ENCODE assay signal across 10 cellular contexts in the genomic region with DNA sequence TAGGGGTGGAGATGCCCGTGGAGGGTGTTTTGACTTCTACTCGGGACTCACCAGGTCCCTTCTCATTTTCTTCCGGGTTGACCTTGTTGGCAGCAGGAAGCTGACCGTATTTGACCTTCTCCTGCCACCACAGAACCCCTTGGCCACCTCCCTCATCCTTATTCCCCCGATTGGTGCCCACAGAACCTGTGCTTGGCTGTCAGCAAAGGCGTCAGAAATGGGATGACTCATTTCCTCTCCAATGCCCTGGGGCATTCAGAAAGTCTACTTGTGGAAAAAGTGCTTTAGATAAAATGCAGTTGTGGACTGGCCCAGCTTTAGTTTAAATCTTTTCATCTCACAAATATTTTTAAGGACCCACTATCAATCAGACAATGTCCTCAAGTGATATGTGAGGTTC.
DNase-seq lines count a peak whose midpoint lies in the region; ATAC-seq, FAIRE-seq and TF ChIP-seq lines count a peak whose summit lies in the region.
"Had no signal": no experiment of that assay in that cellular context is flagged by ENCODE, and none has a peak within 500 bp of the region (broad histone marks: within the 10 kb centered on the region; RNA-seq: fewer than 3 reads in every experiment).

No MANE protein-coding gene starts in this region.

- no peak overlapping the region for H3K4me3 ChIP-seq in choroid plexus epithelial cell (ENCODE audit: low read depth, low read length)
- H3K4me3 ChIP-seq in GM23338 = no peak overlapping the region

- H3K4me3 Mint-ChIP-seq in GM23338 = no peak overlapping the region; the same call in 2 of the 3 replicates
- H3K4me3 Mint-ChIP-seq: activated B cell treated with CpG ODN at 0.5 μM for 24 hours had no signal

- H4K20me1 ChIP-seq in GM23338 (replicated peaks; ENCODE audit: insufficient read depth) = no peaks in the 10 kb centered on the region

- no peak overlapping the region for H3K4me2 ChIP-seq in GM23338

- no peak overlapping the region for H2AFZ ChIP-seq in GM23338

- no peaks in the 10 kb centered on the region for H3K36me3 ChIP-seq in GM23338 (ENCODE audit: insufficient read depth)

- no peaks in the 10 kb centered on the region; the same call in 1 of the 3 replicates for H3K9me3 Mint-ChIP-seq in GM23338
- H3K9me3 Mint-ChIP-seq: activated B cell treated with CpG ODN at 0.5 μM for 24 hours had no signal

- no peak overlapping the region for H3K27ac Mint-ChIP-seq in GM23338
- H3K27ac Mint-ChIP-seq: activated B cell treated with CpG ODN at 0.5 μM for 24 hours had no signal

- H3K27me3 Mint-ChIP-seq in GM23338 (ENCODE audit: insufficient read depth, low read depth, poor library complexity) = peaks cover 5% of the 10 kb centered on the region

- H3K9me2 ChIP-seq in GM23338 (ENCODE audit: insufficient read depth) = 0 out of 2 replicates have a peak, but pooled peaks cover 3% of the 10 kb centered on the region

- H3K27me3 ChIP-seq in GM23338 (ENCODE audit: insufficient read depth) = no peaks in the 10 kb centered on the region

- H3K4me1 Mint-ChIP-seq in GM23338 = peaks cover 22% of the 10 kb centered on the region
- H3K4me1 Mint-ChIP-seq: activated B cell treated with CpG ODN at 0.5 μM for 24 hours had no signal

- no peaks in the 10 kb centered on the region for H3K79me2 ChIP-seq in GM23338 (replicated peaks; ENCODE audit: insufficient read depth)

- ATAC-seq in HG02610 (IDR thresholded peaks at IDR 0.05; ENCODE audit: unreplicated experiment) = no peak
- no peak for ATAC-seq in GM23338

- intact Hi-C loops in posterior vena cava (cut with DNase I) = no loop called here

- H3F3A ChIP-seq in GM23338 (replicated peaks; ENCODE audit: low read depth) = no peaks in the 10 kb centered on the region

- peak; percentile 36 for DNase-seq in NCI-H2196 (lab: John Stamatoyannopoulos, UW; ENCODE audit: unreplicated experiment)
- DNase-seq in NCI-H2196 treated with DMSO at 0.1 percent for 48 hours (lab: John Stamatoyannopoulos, UW; ENCODE audit: unreplicated experiment) = no peak
- peak; percentile 9 for DNase-seq in OCI-M1 (lab: John Stamatoyannopoulos, UW)
- peak; percentile 85 for DNase-seq in choroid plexus epithelial cell (ENCODE audit: low read depth)
- DNase-seq in posterior vena cava (ENCODE audit: low spot score) = peak; percentile 15
- no peak for DNase-seq in GM23338 (ENCODE audit: low spot score)
- no peak for DNase-seq in GM19239 (ENCODE audit: insufficient read length, low spot score)
- DNase-seq: activated B cell treated with CpG ODN at 0.5 μM for 24 hours had no signal

- H3K36me3 Mint-ChIP-seq in GM23338 (ENCODE audit: low read depth) = peaks cover 3% of the 10 kb centered on the region; the same call in 1 of the 3 replicates

- no peak for FAIRE-seq in GM19239 (lab: Jason Lieb, UNC)

- no peak overlapping the region for H3K27ac ChIP-seq in GM23338 (ENCODE audit: low read depth)
- H3K27ac ChIP-seq: C4-2B had no signal

- H3K4me1 ChIP-seq in GM23338 (ENCODE audit: insufficient read depth) = peaks cover 5% of the 10 kb centered on the region; the same call in 1 of the 2 replicates

- TF ChIP-seq CTCF in choroid plexus epithelial cell (conservative IDR thresholded peaks at IDR 0.05; ENCODE audit: low read depth, low read length) (no peak), GM23338 (conservative IDR thresholded peaks at IDR 0.05; ENCODE audit: low read depth in 2 of 2) (no peak)

TF ChIP-seq in GM23338, 12 proteins besides CTCF, POLR2A, EP300 and RAD21 (continues in another document):
- TF ChIP-seq JUNB (IDR thresholded peaks at IDR 0.05; ENCODE audit: unreplicated experiment) (no peak), NANOG (IDR thresholded peaks at IDR 0.05; ENCODE audit: borderline replicate concordance) (no peak), STAT1 (IDR thresholded peaks at IDR 0.05; ENCODE audit: unreplicated experiment) (no peak), EZH2phosphoT487 (IDR thresholded peaks at IDR 0.05; ENCODE audit: unreplicated experiment) (no peak), CREB1 (CRISPR knock-in tag; IDR thresholded peaks at IDR 0.05; ENCODE audit: low read depth) (no peak), ZNF114 (CRISPR knock-in tag; IDR thresholded peaks at IDR 0.05) (no peak), POLR2AphosphoS5 (IDR thresholded peaks at IDR 0.05; ENCODE audit: low read depth) (no peak), EZH2 (IDR thresholded peaks at IDR 0.05; ENCODE audit: low read depth, unreplicated experiment) (no peak)
- TF ChIP-seq, protein P1, sequence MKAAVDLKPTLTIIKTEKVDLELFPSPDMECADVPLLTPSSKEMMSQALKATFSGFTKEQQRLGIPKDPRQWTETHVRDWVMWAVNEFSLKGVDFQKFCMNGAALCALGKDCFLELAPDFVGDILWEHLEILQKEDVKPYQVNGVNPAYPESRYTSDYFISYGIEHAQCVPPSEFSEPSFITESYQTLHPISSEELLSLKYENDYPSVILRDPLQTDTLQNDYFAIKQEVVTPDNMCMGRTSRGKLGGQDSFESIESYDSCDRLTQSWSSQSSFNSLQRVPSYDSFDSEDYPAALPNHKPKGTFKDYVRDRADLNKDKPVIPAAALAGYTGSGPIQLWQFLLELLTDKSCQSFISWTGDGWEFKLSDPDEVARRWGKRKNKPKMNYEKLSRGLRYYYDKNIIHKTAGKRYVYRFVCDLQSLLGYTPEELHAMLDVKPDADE (IDR thresholded peaks at IDR 0.05) = no peak
- TF ChIP-seq, protein P2, sequence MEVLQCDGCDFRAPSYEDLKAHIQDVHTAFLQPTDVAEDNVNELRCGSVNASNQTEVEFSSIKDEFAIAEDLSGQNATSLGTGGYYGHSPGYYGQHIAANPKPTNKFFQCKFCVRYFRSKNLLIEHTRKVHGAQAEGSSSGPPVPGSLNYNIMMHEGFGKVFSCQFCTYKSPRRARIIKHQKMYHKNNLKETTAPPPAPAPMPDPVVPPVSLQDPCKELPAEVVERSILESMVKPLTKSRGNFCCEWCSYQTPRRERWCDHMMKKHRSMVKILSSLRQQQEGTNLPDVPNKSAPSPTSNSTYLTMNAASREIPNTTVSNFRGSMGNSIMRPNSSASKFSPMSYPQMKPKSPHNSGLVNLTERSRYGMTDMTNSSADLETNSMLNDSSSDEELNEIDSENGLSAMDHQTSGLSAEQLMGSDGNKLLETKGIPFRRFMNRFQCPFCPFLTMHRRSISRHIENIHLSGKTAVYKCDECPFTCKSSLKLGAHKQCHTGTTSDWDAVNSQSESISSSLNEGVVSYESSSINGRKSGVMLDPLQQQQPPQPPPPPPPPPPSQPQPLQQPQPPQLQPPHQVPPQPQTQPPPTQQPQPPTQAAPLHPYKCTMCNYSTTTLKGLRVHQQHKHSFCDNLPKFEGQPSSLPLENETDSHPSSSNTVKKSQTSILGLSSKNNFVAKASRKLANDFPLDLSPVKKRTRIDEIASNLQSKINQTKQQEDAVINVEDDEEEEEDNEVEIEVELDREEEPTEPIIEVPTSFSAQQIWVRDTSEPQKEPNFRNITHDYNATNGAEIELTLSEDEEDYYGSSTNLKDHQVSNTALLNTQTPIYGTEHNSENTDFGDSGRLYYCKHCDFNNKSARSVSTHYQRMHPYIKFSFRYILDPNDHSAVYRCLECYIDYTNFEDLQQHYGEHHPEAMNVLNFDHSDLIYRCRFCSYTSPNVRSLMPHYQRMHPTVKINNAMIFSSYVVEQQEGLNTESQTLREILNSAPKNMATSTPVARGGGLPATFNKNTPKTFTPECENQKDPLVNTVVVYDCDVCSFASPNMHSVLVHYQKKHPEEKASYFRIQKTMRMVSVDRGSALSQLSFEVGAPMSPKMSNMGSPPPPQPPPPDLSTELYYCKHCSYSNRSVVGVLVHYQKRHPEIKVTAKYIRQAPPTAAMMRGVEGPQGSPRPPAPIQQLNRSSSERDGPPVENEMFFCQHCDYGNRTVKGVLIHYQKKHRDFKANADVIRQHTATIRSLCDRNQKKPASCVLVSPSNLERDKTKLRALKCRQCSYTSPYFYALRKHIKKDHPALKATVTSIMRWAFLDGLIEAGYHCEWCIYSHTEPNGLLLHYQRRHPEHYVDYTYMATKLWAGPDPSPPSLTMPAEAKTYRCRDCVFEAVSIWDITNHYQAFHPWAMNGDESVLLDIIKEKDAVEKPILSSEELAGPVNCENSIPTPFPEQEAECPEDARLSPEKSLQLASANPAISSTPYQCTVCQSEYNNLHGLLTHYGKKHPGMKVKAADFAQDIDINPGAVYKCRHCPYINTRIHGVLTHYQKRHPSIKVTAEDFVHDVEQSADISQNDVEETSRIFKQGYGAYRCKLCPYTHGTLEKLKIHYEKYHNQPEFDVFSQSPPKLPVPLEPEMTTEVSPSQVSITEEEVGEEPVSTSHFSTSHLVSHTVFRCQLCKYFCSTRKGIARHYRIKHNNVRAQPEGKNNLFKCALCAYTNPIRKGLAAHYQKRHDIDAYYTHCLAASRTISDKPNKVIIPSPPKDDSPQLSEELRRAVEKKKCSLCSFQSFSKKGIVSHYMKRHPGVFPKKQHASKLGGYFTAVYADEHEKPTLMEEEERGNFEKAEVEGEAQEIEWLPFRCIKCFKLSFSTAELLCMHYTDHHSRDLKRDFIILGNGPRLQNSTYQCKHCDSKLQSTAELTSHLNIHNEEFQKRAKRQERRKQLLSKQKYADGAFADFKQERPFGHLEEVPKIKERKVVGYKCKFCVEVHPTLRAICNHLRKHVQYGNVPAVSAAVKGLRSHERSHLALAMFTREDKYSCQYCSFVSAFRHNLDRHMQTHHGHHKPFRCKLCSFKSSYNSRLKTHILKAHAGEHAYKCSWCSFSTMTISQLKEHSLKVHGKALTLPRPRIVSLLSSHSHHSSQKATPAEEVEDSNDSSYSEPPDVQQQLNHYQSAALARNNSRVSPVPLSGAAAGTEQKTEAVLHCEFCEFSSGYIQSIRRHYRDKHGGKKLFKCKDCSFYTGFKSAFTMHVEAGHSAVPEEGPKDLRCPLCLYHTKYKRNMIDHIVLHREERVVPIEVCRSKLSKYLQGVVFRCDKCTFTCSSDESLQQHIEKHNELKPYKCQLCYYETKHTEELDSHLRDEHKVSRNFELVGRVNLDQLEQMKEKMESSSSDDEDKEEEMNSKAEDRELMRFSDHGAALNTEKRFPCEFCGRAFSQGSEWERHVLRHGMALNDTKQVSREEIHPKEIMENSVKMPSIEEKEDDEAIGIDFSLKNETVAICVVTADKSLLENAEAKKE (CRISPR knock-in tag; IDR thresholded peaks at IDR 0.05) = no peak

Comparison
In these comparisons a context has a peak if more than half of its experiments do, and no peak if none do; other contexts are left out.
1. DNase-seq: peak in NCI-H2196 (single experiment), OCI-M1 (single experiment), choroid plexus epithelial cell (single experiment) and posterior vena cava (single experiment); none in NCI-H2196 treated with DMSO at 0.1 percent for 48 hours (single experiment), GM23338 (single experiment) and GM19239 (single experiment).